In the genomic region with DNA sequence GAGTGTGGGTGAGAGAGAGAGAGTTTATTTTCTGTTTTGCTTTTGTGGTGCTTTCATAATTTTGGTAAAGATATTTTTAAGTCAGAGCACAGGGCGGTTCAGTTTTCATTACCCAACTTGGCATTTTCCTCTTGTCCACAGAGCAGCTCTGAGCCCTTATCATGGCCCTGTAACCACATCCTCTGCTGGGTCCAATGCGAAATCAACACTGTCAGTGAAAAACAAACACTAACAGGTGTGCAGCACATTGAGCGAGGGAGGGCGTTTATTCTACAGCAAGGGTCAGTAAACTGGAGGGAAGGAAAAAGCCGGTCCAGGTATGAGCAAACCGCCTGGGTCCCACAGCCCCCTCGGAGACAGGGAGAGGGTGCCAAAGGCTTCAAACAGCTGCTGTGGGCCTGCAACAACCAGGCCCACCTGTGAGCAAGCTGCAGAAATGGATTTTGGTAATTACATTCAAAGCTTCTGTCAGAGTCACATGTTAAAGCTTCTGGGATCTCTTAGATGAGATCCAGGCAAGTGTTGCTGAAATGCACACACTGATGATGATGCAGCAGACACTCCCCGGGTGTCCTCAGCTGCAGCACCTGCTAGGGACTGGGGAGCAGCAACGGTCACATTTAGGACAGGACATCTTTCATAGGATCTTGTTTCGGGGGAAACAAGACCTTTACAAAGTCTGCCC, we compare ENCODE assay signal across 8 cellular contexts.
A peak's percentile ranks its signal among the peaks of the same experiment; 100 is the strongest.
DNase-seq lines count a peak whose midpoint lies in the region; ATAC-seq, FAIRE-seq and TF ChIP-seq lines count a peak whose summit lies in the region.

No MANE protein-coding gene starts in this region.

- H3F3A ChIP-seq in GM23248 (ENCODE audit: insufficient read depth), result no peaks in the 10 kb centered on the region

- H3K27me3 ChIP-seq in pancreas (no peaks in the 10 kb centered on the region), GM23248 (replicated peaks; ENCODE audit: insufficient read depth) (0 out of 2 replicates have a peak, but pooled peaks cover 6% of the 10 kb centered on the region)

- H4K20me1 ChIP-seq in GM23248 (ENCODE audit: insufficient read depth), result no peaks in the 10 kb centered on the region

- H3K9me2 ChIP-seq in GM23248 (ENCODE audit: insufficient read depth), result no peaks in the 10 kb centered on the region

- no peak for TF ChIP-seq CTCF in VCaP (conservative IDR thresholded peaks at IDR 0.05)
- no peak for TF ChIP-seq CTCF in pancreas (IDR thresholded peaks at IDR 0.05)

- H3K4me1 ChIP-seq in pancreas, result peaks cover 0 to 19% (median 10%) of the 10 kb centered on the region in 3 donors
- no peaks in the 10 kb centered on the region for H3K4me1 ChIP-seq in GM23248 (ENCODE audit: insufficient read depth)

- H3K36me3 ChIP-seq in pancreas (no peaks in the 10 kb centered on the region), GM23248 (ENCODE audit: low read depth) (no peaks in the 10 kb centered on the region)

- FAIRE-seq in pancreas (lab: Jason Lieb, UNC), result no peak

- peak; percentile 89 for ATAC-seq in GM18858 (IDR thresholded peaks at IDR 0.05; ENCODE audit: unreplicated experiment)
- peak; percentile 91 for ATAC-seq in GM21737 (IDR thresholded peaks at IDR 0.05; ENCODE audit: unreplicated experiment)
- ATAC-seq in pancreas, result peak; percentile 55 to 90 (median 84)

- H3K27ac ChIP-seq in VCaP (peak overlapping the region; percentile 43), pancreas (no peak overlapping the region), GM23248 (no peak overlapping the region)

- H3K9me3 ChIP-seq in pancreas, result no peaks in the 10 kb centered on the region
- H3K9me3 ChIP-seq in GM23248 (ENCODE audit: low read depth), result no peaks in the 10 kb centered on the region

- no peaks in the 10 kb centered on the region for H3K79me2 ChIP-seq in GM23248 (ENCODE audit: insufficient read depth)

- no peak overlapping the region for H3K9ac ChIP-seq in GM23248

- 52 to 61% methylated on average over 10 of the region's 10 CpGs for WGBS in pancreas, 2 donors
- WGBS in GM23248 (ENCODE audit: low coverage in 1 of 2, low lambda C conversion rate in 2 of 2, missing lambda C conversion rate in 2 of 2), 2 experiments, result 75% methylated on average over 10 of the region's 10 CpGs

- no peak overlapping the region for H3K4me3 ChIP-seq in pancreas
- H3K4me3 ChIP-seq in GM23248, result no peak overlapping the region

- no peak overlapping the region for H2AFZ ChIP-seq in GM23248

- in situ Hi-C loops in GM23248 (cut with MboI), result no loop called here

- intact Hi-C loops in pancreas (cut with DNase I), result no loop called here

- no peak overlapping the region for H3K4me2 ChIP-seq in GM23248 (ENCODE audit: unreplicated experiment)

- peak; percentile 56 for DNase-seq in NAMALWA (ENCODE audit: low spot score)
- peak in 3 of 6 donors; percentile 21 to 50 (median 49) for DNase-seq in pancreas
- DNase-seq in GM23248, result no peak
- no peak for DNase-seq in islet precursor cell
- no peak for DNase-seq in NCI-H524 treated with DMSO at 0.1 percent for 48 hours (lab: John Stamatoyannopoulos, UW)
